ENCODE assay signal across 16 cellular contexts in the genomic region with DNA sequence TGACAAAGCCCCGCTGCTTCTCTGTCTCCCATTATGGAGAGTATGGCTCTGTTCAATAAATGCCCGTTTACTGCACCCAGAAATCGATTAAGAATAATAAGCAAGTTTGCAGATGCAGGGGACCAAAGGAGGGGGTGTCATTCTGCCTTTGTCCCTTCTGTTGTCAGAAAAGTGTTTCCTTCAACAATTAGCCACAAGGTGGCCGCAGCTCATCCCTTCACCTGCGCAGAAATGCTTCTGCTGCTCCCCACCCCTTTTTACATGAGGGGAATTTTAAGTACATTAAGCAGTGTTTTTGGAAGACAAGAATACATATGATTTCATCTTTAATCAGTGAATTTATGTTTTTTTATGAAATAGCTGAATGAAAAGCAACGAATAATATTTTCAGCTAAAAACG.
DNase-seq lines count a peak whose midpoint lies in the region; ATAC-seq and TF ChIP-seq lines count a peak whose summit lies in the region.
"Had no signal": no experiment of that assay in that cellular context is flagged by ENCODE, and none has a peak within 500 bp of the region (broad histone marks: within the 10 kb centered on the region; RNA-seq: fewer than 3 reads in every experiment).

No MANE protein-coding gene starts in this region.

- H3K9me3 Mint-ChIP-seq in activated T-helper 17 cell treated with anti-CD3 and anti-CD28 coated beads, Interleukin-2, amount 50 U/mL, for 72 hours = no peaks in the 10 kb centered on the region
- H3K9me3 Mint-ChIP-seq: activated B cell treated with CpG ODN at 0.5 μM for 24 hours had no signal

- H3K79me2 ChIP-seq in OCI-LY3 (ENCODE audit: low read length) = no peaks in the 10 kb centered on the region

- no peaks in the 10 kb centered on the region for H3K9me3 ChIP-seq in OCI-LY3 (ENCODE audit: insufficient read depth, low read length)
- H3K9me3 ChIP-seq: Peyer's patch had no signal

- no peak overlapping the region for H3K4me2 ChIP-seq in OCI-LY3 (ENCODE audit: low read length)

- no peak overlapping the region for H3K27ac Mint-ChIP-seq in activated T-helper 17 cell treated with anti-CD3 and anti-CD28 coated beads, Interleukin-2, amount 50 U/mL, for 72 hours
- H3K27ac Mint-ChIP-seq: activated B cell treated with CpG ODN at 0.5 μM for 24 hours; activated CD8-positive, alpha-beta memory T cell treated with anti-CD3 and anti-CD28 coated beads, Interleukin-2, amount 10 ng/mL, durations not matched to agents 7 days and 5 days had no signal

- in situ Hi-C loops in GM13977 (cut with MboI; ENCODE audit: low pct_unique_long_range_greater_than_20kb, low sequenced_read_pairs, unreplicated experiment) = no loop called here

- H3K4me3 Mint-ChIP-seq in activated T-helper 17 cell treated with anti-CD3 and anti-CD28 coated beads, Interleukin-2, amount 50 U/mL, for 72 hours = no peak overlapping the region
- H3K4me3 Mint-ChIP-seq: activated B cell treated with CpG ODN at 0.5 μM for 24 hours; activated CD8-positive, alpha-beta memory T cell treated with anti-CD3 and anti-CD28 coated beads, Interleukin-2, amount 10 ng/mL, durations not matched to agents 7 days and 5 days had no signal

- H3K27me3 ChIP-seq in OCI-LY3 (ENCODE audit: low read depth, low read length) = no peaks in the 10 kb centered on the region
- H3K27me3 ChIP-seq: Peyer's patch had no signal

- H3K36me3 ChIP-seq in OCI-LY3 (replicated peaks; ENCODE audit: low read depth, low read length) = no peaks in the 10 kb centered on the region
- H3K36me3 ChIP-seq: Peyer's patch had no signal

- no peaks in the 10 kb centered on the region for H4K20me1 ChIP-seq in OCI-LY3 (ENCODE audit: insufficient read depth, low read length)

- H3K36me3 Mint-ChIP-seq in activated T-helper 17 cell treated with anti-CD3 and anti-CD28 coated beads, Interleukin-2, amount 50 U/mL, for 72 hours (ENCODE audit: low read depth) = no peaks in the 10 kb centered on the region
- H3K36me3 Mint-ChIP-seq: activated CD8-positive, alpha-beta memory T cell treated with anti-CD3 and anti-CD28 coated beads, Interleukin-2, amount 10 ng/mL, durations not matched to agents 7 days and 5 days had no signal

- no peaks in the 10 kb centered on the region for H3K4me1 ChIP-seq in OCI-LY3 (ENCODE audit: low read length)
- H3K4me1 ChIP-seq: Peyer's patch had no signal

- H3K4me1 Mint-ChIP-seq in activated T-helper 17 cell treated with anti-CD3 and anti-CD28 coated beads, Interleukin-2, amount 50 U/mL, for 72 hours = no peaks in the 10 kb centered on the region
- H3K4me1 Mint-ChIP-seq: activated B cell treated with CpG ODN at 0.5 μM for 24 hours; activated CD8-positive, alpha-beta memory T cell treated with anti-CD3 and anti-CD28 coated beads, Interleukin-2, amount 10 ng/mL, durations not matched to agents 7 days and 5 days had no signal

- TF ChIP-seq CTCF in GM13977 (IDR thresholded peaks at IDR 0.05; ENCODE audit: extremely low read depth, insufficient read depth, missing control alignments) (peak; percentile 4), OCI-LY3 (IDR thresholded peaks at IDR 0.05; ENCODE audit: low read depth, low read length) (peak; percentile 29)

- H2AFZ ChIP-seq in OCI-LY3 (ENCODE audit: low read depth, low read length) = no peak overlapping the region

- DNase-seq in D341Med (ENCODE audit: low spot score) (peak; percentile 30), GM13977 (ENCODE audit: low spot score) (no peak), iPS-NIHi11 (ENCODE audit: low spot score) (peak; percentile 28), T1000 (lab: John Stamatoyannopoulos, UW) (no peak), NCI-H446 (lab: John Stamatoyannopoulos, UW) (no peak)
- DNase-seq: activated B cell treated with CpG ODN at 0.5 μM for 24 hours; activated CD8-positive, alpha-beta memory T cell treated with anti-CD3 and anti-CD28 coated beads, Interleukin-2, amount 10 ng/mL, durations not matched to agents 7 days and 5 days; activated naive CD4-positive, alpha-beta T cell; C1 segment of cervical spinal cord; dorsolateral prefrontal cortex; EL; MM.1S; Peyer's patch had no signal

- H3K27me3 Mint-ChIP-seq in activated T-helper 17 cell treated with anti-CD3 and anti-CD28 coated beads, Interleukin-2, amount 50 U/mL, for 72 hours = peaks cover 4% of the 10 kb centered on the region
- H3K27me3 Mint-ChIP-seq: activated B cell treated with CpG ODN at 0.5 μM for 24 hours had no signal

- no peak overlapping the region for H3K4me3 ChIP-seq in OCI-LY3 (ENCODE audit: low read length)
- H3K4me3 ChIP-seq: dorsolateral prefrontal cortex, Peyer's patch had no signal

- H3K9ac ChIP-seq in OCI-LY3 (ENCODE audit: low read length) = no peak overlapping the region

- H3K27ac ChIP-seq in OCI-LY3 (ENCODE audit: low read length) = no peak overlapping the region
- H3K27ac ChIP-seq: dorsolateral prefrontal cortex, Peyer's patch had no signal

- no peak for ATAC-seq in activated T-helper 17 cell treated with anti-CD3 and anti-CD28 coated beads, Interleukin-2, amount 50 U/mL, for 72 hours (replicated peaks)
- ATAC-seq in GM18873 (IDR thresholded peaks at IDR 0.05; ENCODE audit: low FRiP score, unreplicated experiment) = no peak
- ATAC-seq: activated CD8-positive, alpha-beta memory T cell treated with anti-CD3 and anti-CD28 coated beads, Interleukin-2, amount 10 ng/mL, durations not matched to agents 7 days and 5 days had no signal

Comparison
In these comparisons a context has a peak if more than half of its experiments do, and no peak if none do; other contexts are left out.
1. DNase-seq: peak in D341Med (single experiment) and iPS-NIHi11 (single experiment); none in GM13977 (single experiment), T1000 (single experiment) and NCI-H446 (0 of 2).